In genomic region chr9:16730162-16730561, GRCh38 we compare ENCODE assay signal across 19 cellular contexts.
"Had no signal": no experiment of that assay in that cellular context is flagged by ENCODE, and none has a peak within 500 bp of the region (broad histone marks: within the 10 kb centered on the region; RNA-seq: fewer than 3 reads in every experiment).

No MANE protein-coding gene starts in this region.

- ATAC-seq: heart left ventricle; mucosa of descending colon; naive thymus-derived CD4-positive, alpha-beta T cell; right lobe of liver; stimulated activated naive CD8-positive, alpha-beta T cell treated with anti-CD3 and anti-CD28 coated beads, Interleukin-15, amount 100 ng/mL, for 72 hours had no signal

- H3K36me3 Mint-ChIP-seq: activated naive CD8-positive, alpha-beta T cell treated with anti-CD3 and anti-CD28 coated beads for 36 hours; naive thymus-derived CD4-positive, alpha-beta T cell had no signal

- H3K27ac ChIP-seq: brain microvascular endothelial cell, coronary artery, heart left ventricle, prostate gland, right lobe of liver, upper lobe of left lung had no signal

- H3K4me1 Mint-ChIP-seq: activated CD4-positive, alpha-beta T cell treated with anti-CD3 and anti-CD28 coated beads, Interleukin-2, amount 10 ng/mL, durations not matched to agents 7 days and 5 days; central memory CD8-positive, alpha-beta T cell had no signal

- H3K36me3 ChIP-seq: brain microvascular endothelial cell, heart left ventricle, prostate gland, right lobe of liver, upper lobe of left lung had no signal

- H3K27ac Mint-ChIP-seq: activated CD4-positive, alpha-beta T cell treated with anti-CD3 and anti-CD28 coated beads, Interleukin-2, amount 10 ng/mL, durations not matched to agents 7 days and 5 days; activated naive CD8-positive, alpha-beta T cell treated with anti-CD3 and anti-CD28 coated beads for 36 hours; activated T-helper 1 cell treated with anti-CD3 and anti-CD28 coated beads, Interleukin-12 subunit alpha, Interleukin-12 subunit beta, Interleukin-2, Interleukin-4 antibody, amounts not matched to agents 30 ng/mL and 10 ng/mL and 1 ng/mL, durations not matched to agents 14 hours and 24 hours and 36 hours; naive thymus-derived CD4-positive, alpha-beta T cell; stimulated activated naive CD8-positive, alpha-beta T cell treated with anti-CD3 and anti-CD28 coated beads, Interleukin-15, amount 100 ng/mL, for 72 hours had no signal

- H3K4me3 ChIP-seq: coronary artery, heart left ventricle, lung, mucosa of descending colon, prostate gland, right lobe of liver, upper lobe of left lung had no signal

- DNase-seq: activated CD4-positive, alpha-beta T cell treated with anti-CD3 and anti-CD28 coated beads, Interleukin-2, amount 10 ng/mL, durations not matched to agents 7 days and 5 days; activated naive CD8-positive, alpha-beta T cell treated with anti-CD3 and anti-CD28 coated beads for 36 hours; amygdala; brain microvascular endothelial cell; effector CD4-positive, alpha-beta T cell; foreskin fibroblast; heart left ventricle; mucosa of descending colon; naive thymus-derived CD4-positive, alpha-beta T cell; occipital lobe; right lobe of liver; stimulated activated naive CD8-positive, alpha-beta T cell treated with anti-CD3 and anti-CD28 coated beads, Interleukin-15, amount 100 ng/mL, for 72 hours; SW 1271 had no signal

- H3K4me1 ChIP-seq: prostate gland had no signal

- H3K4me3 Mint-ChIP-seq: activated CD4-positive, alpha-beta T cell treated with anti-CD3 and anti-CD28 coated beads, Interleukin-2, amount 10 ng/mL, durations not matched to agents 7 days and 5 days; activated naive CD8-positive, alpha-beta T cell treated with anti-CD3 and anti-CD28 coated beads for 36 hours; activated T-helper 1 cell treated with anti-CD3 and anti-CD28 coated beads, Interleukin-12 subunit alpha, Interleukin-12 subunit beta, Interleukin-2, Interleukin-4 antibody, amounts not matched to agents 30 ng/mL and 10 ng/mL and 1 ng/mL, durations not matched to agents 14 hours and 24 hours and 36 hours; central memory CD8-positive, alpha-beta T cell; naive thymus-derived CD4-positive, alpha-beta T cell; stimulated activated naive CD8-positive, alpha-beta T cell treated with anti-CD3 and anti-CD28 coated beads, Interleukin-15, amount 100 ng/mL, for 72 hours had no signal

- H3K27me3 ChIP-seq: brain microvascular endothelial cell, upper lobe of left lung had no signal

- H3K9me3 Mint-ChIP-seq: activated CD4-positive, alpha-beta T cell treated with anti-CD3 and anti-CD28 coated beads, Interleukin-2, amount 10 ng/mL, durations not matched to agents 7 days and 5 days; activated naive CD8-positive, alpha-beta T cell treated with anti-CD3 and anti-CD28 coated beads for 36 hours; stimulated activated naive CD8-positive, alpha-beta T cell treated with anti-CD3 and anti-CD28 coated beads, Interleukin-15, amount 100 ng/mL, for 72 hours had no signal

- H3K9me3 ChIP-seq: heart left ventricle, mucosa of descending colon, prostate gland, right lobe of liver, upper lobe of left lung had no signal
